8 cellular contexts compared by ENCODE assay signal in the genomic region with DNA sequence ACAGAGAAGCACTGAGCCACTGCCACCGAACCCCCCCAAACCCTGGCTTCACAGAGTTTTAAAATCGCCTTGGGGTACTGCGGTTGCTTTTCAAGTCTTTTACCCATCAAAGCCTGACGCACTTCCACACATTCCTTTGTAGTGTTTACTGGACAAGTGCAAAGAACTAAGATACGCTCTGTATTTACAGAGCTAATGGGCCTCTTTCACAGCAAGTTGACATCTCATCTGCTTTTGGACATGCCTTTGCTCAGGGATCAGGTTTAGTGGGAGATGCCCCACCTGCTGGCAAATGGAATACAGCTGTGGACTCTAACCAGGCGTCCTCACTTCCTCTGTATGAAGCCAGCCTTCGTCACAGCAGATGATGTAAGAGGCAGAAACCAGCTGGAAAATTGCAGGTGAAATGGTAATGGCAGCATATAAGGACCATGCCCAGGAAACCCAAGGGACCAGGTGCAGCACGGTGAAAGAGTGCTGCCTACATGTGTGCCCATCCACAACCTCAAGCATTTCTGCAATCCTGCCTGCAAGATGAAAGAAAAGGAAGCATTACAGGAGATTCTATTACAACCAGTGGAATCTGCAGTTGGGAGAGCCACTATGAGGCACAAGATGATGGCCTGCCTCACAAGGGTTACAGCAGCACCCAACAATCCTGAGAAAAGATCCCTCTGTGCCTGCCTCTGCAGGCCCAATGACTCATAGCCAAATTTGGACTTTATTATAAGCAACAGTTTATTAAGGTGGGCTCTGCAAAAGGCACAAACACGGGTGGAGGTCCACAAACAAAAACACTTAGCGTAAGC. TPM values are rescaled to one million over a fixed set of nuclear protein-coding genes. Genes with fewer than 3 reads are reported as not detected.
A peak's percentile ranks its signal among the peaks of the same experiment; 100 is the strongest.
DNase-seq lines count a peak whose midpoint lies in the region; ATAC-seq lines count a peak whose summit lies in the region.

No MANE protein-coding gene starts in this region.

- no peaks in the 10 kb centered on the region for H3K27me3 ChIP-seq in neuronal stem cell (ENCODE audit: control insufficient read depth in 3 of 3, insufficient read depth in 3 of 3, low read depth in 1 of 3, low read length in 3 of 3)

- H3K23ac ChIP-seq in neuronal stem cell (ENCODE audit: low read depth, low read length, poor library complexity): no peak overlapping the region

- no peak overlapping the region for H4K91ac ChIP-seq in neuronal stem cell (ENCODE audit: low read depth, low read length, poor library complexity)

- H3K14ac ChIP-seq in neuronal stem cell (ENCODE audit: low read length): no peak overlapping the region

- H2BK5ac ChIP-seq in neuronal stem cell (ENCODE audit: low read length): no peak overlapping the region

- no peak overlapping the region for H2AFZ ChIP-seq in neuronal stem cell (ENCODE audit: low read length)

- H3K18ac ChIP-seq in neuronal stem cell (ENCODE audit: low read length): no peak overlapping the region

- H3K4ac ChIP-seq in neuronal stem cell (ENCODE audit: low read length): no peak overlapping the region

- WGBS in neuronal stem cell (ENCODE audit: extremely low coverage in 2 of 2, insufficient read length in 2 of 2, insufficient replicate concordance in 1 of 2), 2 donors: no CpG with 5 or more reads among the region's 10 CpGs

- no peak overlapping the region for H3K4me2 ChIP-seq in neuronal stem cell (ENCODE audit: insufficient read depth, low read length, poor library complexity, severe bottlenecking)

- H3K4me1 ChIP-seq in neuronal stem cell (ENCODE audit: control insufficient read depth in 2 of 2, insufficient read depth in 1 of 2, low read depth in 1 of 2, low read length in 2 of 2): peaks cover 6 to 13% of the 10 kb centered on the region in 2 donors

- no peak overlapping the region for H3K27ac ChIP-seq in neuronal stem cell (replicated peaks; ENCODE audit: low read length)

- peaks cover 16% of the 10 kb centered on the region for H3K79me1 ChIP-seq in neuronal stem cell (ENCODE audit: low read depth, low read length)

- H3K9me3 ChIP-seq in neuronal stem cell (replicated peaks in 1 of 2; ENCODE audit: control insufficient read depth in 2 of 2, insufficient read depth in 1 of 2, low read depth in 1 of 2, low read length in 2 of 2): no peaks in the 10 kb centered on the region

- H2BK12ac ChIP-seq in neuronal stem cell (ENCODE audit: low read length): no peak overlapping the region

- H2BK120ac ChIP-seq in neuronal stem cell (ENCODE audit: low read depth, low read length): no peak overlapping the region

- H2BK15ac ChIP-seq in neuronal stem cell (ENCODE audit: low read length): no peak overlapping the region

- H2AK5ac ChIP-seq in neuronal stem cell (ENCODE audit: low read depth, low read length): no peak overlapping the region

- H4K8ac ChIP-seq in neuronal stem cell (ENCODE audit: low read depth, low read length): no peak overlapping the region

- H3K9ac ChIP-seq in neuronal stem cell (ENCODE audit: low read depth, low read length, poor library complexity): no peak overlapping the region

- no peak overlapping the region for H3K4me3 ChIP-seq in neuronal stem cell (ENCODE audit: low read length in 2 of 2)

- DNase-seq in stimulated activated naive CD4-positive, alpha-beta T cell (lab: John Stamatoyannopoulos, UW): peak in 4 of 6 experiments; percentile 31 to 57 (median 34)
- no peak for DNase-seq in stimulated activated naive CD4-positive, alpha-beta T cell treated with Interleukin-2 at 50 U/mL for 16 hours (lab: John Stamatoyannopoulos, UW)
- DNase-seq in UCSD-AML1 (lab: John Stamatoyannopoulos, UW; ENCODE audit: unreplicated experiment) (peak; percentile 35), foreskin melanocyte (peak; percentile 87), neuronal stem cell (ENCODE audit: low spot score) (no peak)
- no peak for DNase-seq in stimulated activated naive CD8-positive, alpha-beta T cell treated with anti-CD3 and anti-CD28 coated beads, Interleukin-15, Interleukin-2, amounts not matched to agents 100 U/mL and 50 U/mL, for 24 hours
- no peak for DNase-seq in NK-92 treated with Interleukin-12 subunit alpha and Interleukin-12 subunit beta, amount 100 ng/mL, for 24 hours (lab: John Stamatoyannopoulos, UW)

- ATAC-seq in stimulated activated naive CD8-positive, alpha-beta T cell treated with anti-CD3 and anti-CD28 coated beads, Interleukin-15, Interleukin-2, amounts not matched to agents 100 U/mL and 50 U/mL, for 24 hours: peak; percentile 11
- no peak for ATAC-seq in GM21737 (IDR thresholded peaks at IDR 0.05; ENCODE audit: unreplicated experiment)

- H3K36me3 ChIP-seq in neuronal stem cell (replicated peaks in 1 of 2; ENCODE audit: control insufficient read depth in 2 of 2, insufficient read depth in 2 of 2, low read length in 2 of 2): peaks cover 6 to 51% of the 10 kb centered on the region in 2 donors

RNA-seq across cellular contexts. Expression of gene BRD4, which starts 34.7 kb away (rescaled TPM):
- 82.1 TPM for polyA plus RNA-seq in neuronal stem cell (2013, experiment 1 of 2)
- 88.1 TPM for polyA plus RNA-seq in neuronal stem cell (2013, experiment 2 of 2)

Comparison
In these comparisons a context has a peak if more than half of its experiments do, and no peak if none do; other contexts are left out.
1. DNase-seq: peak in stimulated activated naive CD4-positive, alpha-beta T cell (4 of 6), UCSD-AML1 (single experiment) and foreskin melanocyte (single experiment); none in stimulated activated naive CD4-positive, alpha-beta T cell treated with Interleukin-2 at 50 U/mL for 16 hours (single experiment), stimulated activated naive CD8-positive, alpha-beta T cell treated with anti-CD3 and anti-CD28 coated beads, Interleukin-15, Interleukin-2, amounts not matched to agents 100 U/mL and 50 U/mL, for 24 hours (single experiment), neuronal stem cell (single experiment) and NK-92 treated with Interleukin-12 subunit alpha and Interleukin-12 subunit beta, amount 100 ng/mL, for 24 hours (single experiment).